25 cellular contexts compared by ENCODE assay signal in genomic region chr17:80349437-80350160, GRCh38.
DNase-seq lines count a peak whose midpoint lies in the region; FAIRE-seq and TF ChIP-seq lines count a peak whose summit lies in the region.
"Had no signal": no experiment of that assay in that cellular context is flagged by ENCODE, and none has a peak within 500 bp of the region (broad histone marks: within the 10 kb centered on the region; RNA-seq: fewer than 3 reads in every experiment).

No MANE protein-coding gene starts in this region.

- H3K9ac ChIP-seq in H9 (ENCODE audit: extremely low read depth, insufficient read length, low read length) (no peak overlapping the region), astrocyte (ENCODE audit: low read length) (no peak overlapping the region), neural progenitor cell (no peak overlapping the region)

- H3K27ac ChIP-seq in H9 (ENCODE audit: insufficient read length, low read depth, low read length) (no peak overlapping the region), astrocyte (ENCODE audit: low read depth, low read length) (no peak overlapping the region), neural progenitor cell (no peak overlapping the region)
- H3K27ac ChIP-seq: adrenal gland, breast epithelium, lower lobe of right lung, ovary, right atrium auricular region, transverse colon had no signal

- H3K23ac ChIP-seq in H9 (ENCODE audit: insufficient read length, low read depth, low read length): no peak overlapping the region

- H2BK5ac ChIP-seq in H9 (ENCODE audit: insufficient read length, low read length): no peak overlapping the region

- H3K56ac ChIP-seq in H9 (ENCODE audit: insufficient read length, low read depth, low read length): no peak overlapping the region

- peaks cover 81% of the 10 kb centered on the region for H3K36me3 Mint-ChIP-seq in T-helper 2 cell treated with Interferon-gamma antibody and Interleukin-4, amounts not matched to agents 5 μg/mL and 100 μg/mL, for 36 hours (ENCODE audit: low read depth)
- H3K36me3 Mint-ChIP-seq in H9 (ENCODE audit: insufficient read depth in 1 of 3, low read depth in 3 of 3) (peaks cover 42 to 95% (median 91%) of the 10 kb centered on the region in 3 experiments), astrocyte (ENCODE audit: low read depth, unreplicated experiment) (peaks cover 59% of the 10 kb centered on the region), neural progenitor cell (peaks cover 52% of the 10 kb centered on the region)

- H2BK120ac ChIP-seq in H9 (ENCODE audit: low read depth, low read length, poor library complexity, severe bottlenecking): no peak overlapping the region

- no peak overlapping the region for H2BK15ac ChIP-seq in H9 (ENCODE audit: low read depth, low read length)

- H3K4me1 ChIP-seq in H9 (ENCODE audit: insufficient read depth, low read length): no peaks in the 10 kb centered on the region
- H3K4me1 ChIP-seq in astrocyte (ENCODE audit: insufficient read depth, low read length): no peaks in the 10 kb centered on the region
- H3K4me1 ChIP-seq in neural progenitor cell: no peaks in the 10 kb centered on the region
- H3K4me1 ChIP-seq: adrenal gland, breast epithelium, lower lobe of right lung, right atrium auricular region, transverse colon had no signal

- no peaks in the 10 kb centered on the region for H3K23me2 ChIP-seq in H9 (ENCODE audit: insufficient read length, low read depth, low read length, poor library complexity, severe bottlenecking)

- no peaks in the 10 kb centered on the region for H3K27me3 Mint-ChIP-seq in T-helper 2 cell treated with Interferon-gamma antibody and Interleukin-4, amounts not matched to agents 5 μg/mL and 100 μg/mL, for 36 hours (ENCODE audit: low read depth)
- H3K27me3 Mint-ChIP-seq in H9 (ENCODE audit: low read depth): no peaks in the 10 kb centered on the region; the same call in 1 of the 2 replicates
- H3K27me3 Mint-ChIP-seq in astrocyte (ENCODE audit: low read depth, unreplicated experiment): no peaks in the 10 kb centered on the region
- peaks cover 2% of the 10 kb centered on the region for H3K27me3 Mint-ChIP-seq in neural progenitor cell (ENCODE audit: insufficient read depth, low read depth)
- H3K27me3 Mint-ChIP-seq: B cell had no signal

- H4K20me1 ChIP-seq in H9 (ENCODE audit: control insufficient read depth, insufficient read depth, insufficient read length): no peaks in the 10 kb centered on the region
- H4K20me1 ChIP-seq in astrocyte (ENCODE audit: insufficient read depth, low read length): peaks cover 5% of the 10 kb centered on the region
- no peaks in the 10 kb centered on the region for H4K20me1 ChIP-seq in neural progenitor cell (ENCODE audit: low read depth)

- H3K79me1 ChIP-seq in H9 (ENCODE audit: insufficient read depth, low read depth, low read length, poor library complexity, severe bottlenecking): no peaks in the 10 kb centered on the region

- no peak for FAIRE-seq in astrocyte (lab: Jason Lieb, UNC)
- FAIRE-seq: A204.1, endometrium, HepG2, kidney had no signal

- H3K36me3 ChIP-seq in astrocyte (ENCODE audit: insufficient read depth, low read length) (peaks cover 36% of the 10 kb centered on the region), neural progenitor cell (no peaks in the 10 kb centered on the region)
- H3K36me3 ChIP-seq: ovary had no signal

- H3K18ac ChIP-seq in H9 (ENCODE audit: insufficient read length, low read depth, low read length): no peak overlapping the region

- H3K9me3 Mint-ChIP-seq in T-helper 2 cell treated with Interferon-gamma antibody and Interleukin-4, amounts not matched to agents 5 μg/mL and 100 μg/mL, for 36 hours: no peaks in the 10 kb centered on the region
- H3K9me3 Mint-ChIP-seq in H9 (no peaks in the 10 kb centered on the region), astrocyte (ENCODE audit: unreplicated experiment) (peaks cover 3% of the 10 kb centered on the region), neural progenitor cell (no peaks in the 10 kb centered on the region)

- TF ChIP-seq CTCF in H9 (conservative IDR thresholded peaks at IDR 0.05): no peak
- no peak for TF ChIP-seq CTCF in astrocyte (IDR thresholded peaks at IDR 0.05; ENCODE audit: insufficient read depth, low read depth, low read length)
- no peak for TF ChIP-seq CTCF in neural progenitor cell (IDR thresholded peaks at IDR 0.05)
- no peak for TF ChIP-seq CTCF in GM10248 (IDR thresholded peaks at IDR 0.05; ENCODE audit: control extremely low read depth, extremely low read depth, low read depth, missing control alignments)

- no peak overlapping the region for H4K91ac ChIP-seq in H9 (ENCODE audit: insufficient read length, low read depth, low read length)

- H3K27ac Mint-ChIP-seq in T-helper 2 cell treated with Interferon-gamma antibody and Interleukin-4, amounts not matched to agents 5 μg/mL and 100 μg/mL, for 36 hours: peak overlapping the region; percentile 18
- peak overlapping the region; percentile 41 to 57 (median 44); a peak in 5 of 7 replicates for H3K27ac Mint-ChIP-seq in H9
- peak overlapping the region; percentile 58 for H3K27ac Mint-ChIP-seq in astrocyte (ENCODE audit: unreplicated experiment)
- H3K27ac Mint-ChIP-seq in neural progenitor cell: peak overlapping the region; percentile 31
- H3K27ac Mint-ChIP-seq: B cell had no signal

- H3K27me3 ChIP-seq in H9 (ENCODE audit: insufficient read depth, low read length): no peaks in the 10 kb centered on the region
- no peaks in the 10 kb centered on the region for H3K27me3 ChIP-seq in astrocyte (ENCODE audit: insufficient read depth, low read length)
- H3K27me3 ChIP-seq in neural progenitor cell: no peaks in the 10 kb centered on the region
- H3K27me3 ChIP-seq: adrenal gland, breast epithelium, ovary, right atrium auricular region, transverse colon had no signal

- no peak for DNase-seq in T-helper 2 cell treated with Interferon-gamma antibody and Interleukin-4, amounts not matched to agents 5 μg/mL and 100 μg/mL, for 36 hours (ENCODE audit: low spot score)
- DNase-seq in T-helper 2 cell (no peak), H9 (no peak), astrocyte (ENCODE audit: low read depth) (no peak), neural progenitor cell (ENCODE audit: low spot score) (no peak), NCI-H128 (lab: John Stamatoyannopoulos, UW; ENCODE audit: unreplicated experiment) (no peak), GM10248 (ENCODE audit: extremely low spot score) (no peak), NCI-H748 (lab: John Stamatoyannopoulos, UW; ENCODE audit: unreplicated experiment) (no peak)
- DNase-seq: adrenal gland; cortex of kidney; kidney; lower lobe of right lung; NCI-H1105 treated with DMSO at 0.1 percent for 48 hours; NCI-H2081 treated with DMSO at 0.1 percent for 48 hours; NCI-H446; SIG-M5; stimulated activated CD4-positive, alpha-beta T cell treated with anti-CD3 and anti-CD28 coated beads, Interleukin-4, amount 100 ng/mL, for 24 hours; transverse colon had no signal

- H2BK12ac ChIP-seq in H9 (ENCODE audit: insufficient read length, low read depth, low read length): no peak overlapping the region

- H3F3A ChIP-seq in neural progenitor cell (ENCODE audit: low read depth): no peaks in the 10 kb centered on the region

- WGBS in H9 (ENCODE audit: extremely low coverage, insufficient read length, low lambda C conversion rate): no CpG with 5 or more reads among the region's 29 CpGs

- H3K9me3 ChIP-seq in H9 (ENCODE audit: control insufficient read depth, low read depth, low read length) (no peaks in the 10 kb centered on the region), astrocyte (ENCODE audit: insufficient read depth, low read depth, low read length) (no peaks in the 10 kb centered on the region), neural progenitor cell (ENCODE audit: low read depth) (no peaks in the 10 kb centered on the region)
- H3K9me3 ChIP-seq: adrenal gland, breast epithelium, lower lobe of right lung, ovary, right atrium auricular region, transverse colon had no signal

- no peak overlapping the region for H2BK20ac ChIP-seq in H9 (ENCODE audit: low read depth, low read length, poor library complexity, severe bottlenecking)

- no peak overlapping the region for H2AFZ ChIP-seq in H9 (ENCODE audit: low read length)
- no peak overlapping the region for H2AFZ ChIP-seq in astrocyte (ENCODE audit: low read depth, low read length)
- H2AFZ ChIP-seq in neural progenitor cell (replicated peaks): no peak overlapping the region

- H3K79me2 ChIP-seq in H9 (ENCODE audit: insufficient read depth, low read length) (0 out of 2 replicates have a peak, but pooled peaks cover 2% of the 10 kb centered on the region), astrocyte (ENCODE audit: insufficient read depth, low read length) (no peaks in the 10 kb centered on the region), neural progenitor cell (ENCODE audit: low read depth) (no peaks in the 10 kb centered on the region)

- H3K4me2 ChIP-seq in H9 (ENCODE audit: insufficient read depth, insufficient read length, low read length): no peak overlapping the region
- H3K4me2 ChIP-seq in astrocyte (ENCODE audit: low read length): no peak overlapping the region
- H3K4me2 ChIP-seq in neural progenitor cell: no peak overlapping the region

- no peak overlapping the region for H3K14ac ChIP-seq in H9 (ENCODE audit: insufficient read depth, low read length)

- no peak overlapping the region for H2AK5ac ChIP-seq in H9 (ENCODE audit: insufficient read length, low read length)

- POLR2A ChIA-PET in GM10248 (lab: Yijun Ruan, JAX): no interaction called here

- H3K4me3 ChIP-seq in astrocyte (ENCODE audit: insufficient read depth, low read depth, low read length) (no peak overlapping the region), neural progenitor cell (no peak overlapping the region)
- H3K4me3 ChIP-seq: adrenal gland, breast epithelium, lower lobe of right lung, ovary, right atrium auricular region, transverse colon had no signal

- no peak overlapping the region for H3K4ac ChIP-seq in H9 (ENCODE audit: low read depth, low read length)

- CTCF ChIA-PET in GM10248 (lab: Yijun Ruan, JAX): no interaction called here

- no peak overlapping the region for H3K4me3 Mint-ChIP-seq in T-helper 2 cell treated with Interferon-gamma antibody and Interleukin-4, amounts not matched to agents 5 μg/mL and 100 μg/mL, for 36 hours
- H3K4me3 Mint-ChIP-seq in H9 (no peak overlapping the region), astrocyte (ENCODE audit: unreplicated experiment) (no peak overlapping the region), neural progenitor cell (no peak overlapping the region)
- H3K4me3 Mint-ChIP-seq: B cell had no signal

- no peak overlapping the region for H4K5ac ChIP-seq in H9 (ENCODE audit: insufficient read length, low read depth, low read length)

- no peak overlapping the region for H4K8ac ChIP-seq in H9 (replicated peaks; ENCODE audit: insufficient read length, low read depth, low read length)

- no peak overlapping the region for H3T11ph ChIP-seq in H9 (ENCODE audit: low read length)

- peaks cover 3% of the 10 kb centered on the region for H3K4me1 Mint-ChIP-seq in T-helper 2 cell treated with Interferon-gamma antibody and Interleukin-4, amounts not matched to agents 5 μg/mL and 100 μg/mL, for 36 hours (ENCODE audit: low read depth)
- no peaks in the 10 kb centered on the region for H3K4me1 Mint-ChIP-seq in H9
- peaks cover 8% of the 10 kb centered on the region for H3K4me1 Mint-ChIP-seq in astrocyte (ENCODE audit: low read depth, unreplicated experiment)
- no peaks in the 10 kb centered on the region for H3K4me1 Mint-ChIP-seq in neural progenitor cell
- H3K4me1 Mint-ChIP-seq: B cell had no signal
